In genomic region chr3:176430244-176430893, GRCh38 we compare ENCODE assay signal across 9 cellular contexts.
DNase-seq lines count a peak whose midpoint lies in the region; ATAC-seq and TF ChIP-seq lines count a peak whose summit lies in the region.
"Had no signal": no experiment of that assay in that cellular context is flagged by ENCODE, and none has a peak within 500 bp of the region (broad histone marks: within the 10 kb centered on the region; RNA-seq: fewer than 3 reads in every experiment).

No MANE protein-coding gene starts in this region.

- intact Hi-C loops in spleen (cut with DNase I; ENCODE audit: low total_unique reads), result no loop called here

- no peaks in the 10 kb centered on the region for H3K27me3 ChIP-seq in spleen (replicated peaks in 1 of 7)
- H3K27me3 ChIP-seq: upper lobe of left lung had no signal

- no peak overlapping the region for H3K27ac ChIP-seq in spleen
- H3K27ac ChIP-seq: upper lobe of left lung had no signal

- no peaks in the 10 kb centered on the region for H3K36me3 ChIP-seq in spleen
- H3K36me3 ChIP-seq: upper lobe of left lung had no signal

- DNase-seq in AG09319 (ENCODE audit: extremely low read depth, low read depth) (peak; percentile 31), NCI-H146 (lab: John Stamatoyannopoulos, UW) (peak; percentile 80), iPS-NIHi7 (ENCODE audit: extremely low spot score) (peak; percentile 52), spleen (no peak), cortex of kidney (lab: John Stamatoyannopoulos, UW) (no peak)
- no peak for DNase-seq in activated CD4-positive, CD25-positive, alpha-beta regulatory T cell treated with anti-CD3 and anti-CD28 coated beads, Interleukin-2, amount 50 U/mL, for 72 hours
- DNase-seq: upper lobe of left lung had no signal

- H3K4me3 ChIP-seq in WI38 (ENCODE audit: low read depth, low read length), result no peak overlapping the region
- no peak overlapping the region for H3K4me3 ChIP-seq in spleen
- H3K4me3 ChIP-seq: upper lobe of left lung had no signal

- TF ChIP-seq CTCF in AG09319 (IDR thresholded peaks at IDR 0.05; ENCODE audit: low read depth, low read length) (peak; percentile 73), WI38 (IDR thresholded peaks at IDR 0.05; ENCODE audit: low read depth, low read length) (peak; percentile 30; the same call in 1 of the 2 replicates), spleen (IDR thresholded peaks at IDR 0.05 in 8 of 11, conservative IDR thresholded peaks at IDR 0.05 in 3 of 11) (peak in 4 of 11 experiments; percentile 14 to 38 (median 34))

- ATAC-seq in GM18867 (IDR thresholded peaks at IDR 0.05; ENCODE audit: unreplicated experiment), result peak; percentile 54

- H3K4me1 ChIP-seq in spleen, result no peaks in the 10 kb centered on the region
- H3K4me1 ChIP-seq: upper lobe of left lung had no signal

- H3K9me3 ChIP-seq in spleen, result no peaks in the 10 kb centered on the region
- H3K9me3 ChIP-seq: upper lobe of left lung had no signal

- WGBS in spleen, 5 donors, result 46 to 62% (median 52%) methylated on average over 2 of the region's 2 CpGs

- TF ChIP-seq POLR2A in spleen (IDR thresholded peaks at IDR 0.05), result no peak

Comparison
In these comparisons a context has a peak if more than half of its experiments do, and no peak if none do; other contexts are left out.
1. DNase-seq: peak in AG09319 (single experiment), NCI-H146 (single experiment) and iPS-NIHi7 (single experiment); none in spleen (single experiment), activated CD4-positive, CD25-positive, alpha-beta regulatory T cell treated with anti-CD3 and anti-CD28 coated beads, Interleukin-2, amount 50 U/mL, for 72 hours (single experiment) and cortex of kidney (single experiment).